In the genomic region with DNA sequence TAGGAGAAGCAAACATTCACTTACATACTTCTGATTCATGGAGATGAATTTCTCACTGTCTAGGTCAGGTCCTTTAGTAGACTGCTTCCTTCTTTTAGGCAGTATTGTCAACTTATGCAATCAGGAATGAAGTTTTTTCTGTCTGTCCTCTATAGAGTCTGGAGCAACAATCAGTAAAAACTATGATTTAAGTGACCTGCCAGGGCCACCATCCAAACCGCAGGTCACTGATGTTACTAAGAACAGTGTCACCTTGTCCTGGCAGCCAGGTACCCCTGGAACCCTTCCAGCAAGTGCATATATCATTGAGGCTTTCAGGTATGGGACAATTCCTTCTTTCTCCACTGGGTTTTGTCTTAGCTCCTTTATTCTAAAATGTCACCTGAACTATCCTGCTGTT, we compare ENCODE assay signal across 24 cellular contexts.
"Had no signal": no experiment of that assay in that cellular context is flagged by ENCODE, and none has a peak within 500 bp of the region (broad histone marks: within the 10 kb centered on the region; RNA-seq: fewer than 3 reads in every experiment).

No MANE protein-coding gene starts in this region.

- H3K4me1 ChIP-seq: body of pancreas, esophagus muscularis mucosa, pancreas, psoas muscle, tibial artery had no signal

- H3K36me3 ChIP-seq: esophagus muscularis mucosa, pancreas, tibial artery had no signal

- ATAC-seq: activated CD4-positive, CD25-positive, alpha-beta regulatory T cell treated with anti-CD3 and anti-CD28 coated beads, Interleukin-2, amount 50 U/mL, for 24 hours; activated T-cell treated with anti-CD3 and anti-CD28 coated beads, Interleukin-2, amount 50 U/mL, for 72 hours; body of pancreas; left ventricle myocardium superior; natural killer cell treated with Interleukin-12 subunit alpha and Interleukin-12 subunit beta and Interleukin-15 and Interleukin-18, amount 100 ng/mL, for 72 hours; psoas muscle; right cardiac atrium; stimulated activated naive CD8-positive, alpha-beta T cell treated with anti-CD3 and anti-CD28 coated beads, Interleukin-15, Interleukin-2, amounts not matched to agents 100 U/mL and 50 U/mL, for 24 hours had no signal

- H3K4me3 ChIP-seq: body of pancreas, esophagus muscularis mucosa, hepatocyte, pancreas, psoas muscle, tibial artery had no signal

- H3K27ac ChIP-seq: body of pancreas, esophagus muscularis mucosa, hepatocyte, pancreas, psoas muscle, tibial artery had no signal

- H3K27me3 ChIP-seq: body of pancreas, esophagus muscularis mucosa, hepatocyte, pancreas, tibial artery had no signal

- H3K9me3 ChIP-seq: body of pancreas, esophagus muscularis mucosa, pancreas, psoas muscle, tibial artery had no signal

- DNase-seq: activated CD4-positive, alpha-beta memory T cell treated with anti-CD3 and anti-CD28 coated beads, Interleukin-2, amount 10 ng/mL, durations not matched to agents 7 days and 5 days; activated CD4-positive, alpha-beta T cell treated with anti-CD3 and anti-CD28 coated beads, Interleukin-2, amount 10 ng/mL, durations not matched to agents 24 days and 14 days; activated effector memory CD4-positive, alpha-beta T cell treated with Interleukin-2 at 50 U/mL for 16 hours; activated naive CD4-positive, alpha-beta T cell treated with anti-CD3 and anti-CD28 coated beads for 36 hours; activated T-cell treated with anti-CD3 and anti-CD28 coated beads, Interleukin-2, amount 50 U/mL, for 72 hours; anterior cingulate cortex; glutamatergic neuron; kidney glomerular epithelial cell; left ventricle myocardium superior; mammary epithelial cell; midbrain; psoas muscle; right cardiac atrium; stimulated activated CD4-positive, alpha-beta T cell treated with anti-CD3 and anti-CD28 coated beads, Interleukin-12 subunit alpha, Interleukin-12 subunit beta, amount 100 ng/mL, for 4 hours; stimulated activated CD4-positive, alpha-beta T cell treated with anti-CD3 and anti-CD28 coated beads, Interleukin-4, amount 100 ng/mL, for 4 hours; stimulated activated naive CD8-positive, alpha-beta T cell treated with anti-CD3 and anti-CD28 coated beads, Interleukin-15, Interleukin-2, amounts not matched to agents 100 U/mL and 50 U/mL, for 24 hours; substantia nigra; tibial artery had no signal
